1 cellular context compared by ENCODE assay signal in the genomic region with DNA sequence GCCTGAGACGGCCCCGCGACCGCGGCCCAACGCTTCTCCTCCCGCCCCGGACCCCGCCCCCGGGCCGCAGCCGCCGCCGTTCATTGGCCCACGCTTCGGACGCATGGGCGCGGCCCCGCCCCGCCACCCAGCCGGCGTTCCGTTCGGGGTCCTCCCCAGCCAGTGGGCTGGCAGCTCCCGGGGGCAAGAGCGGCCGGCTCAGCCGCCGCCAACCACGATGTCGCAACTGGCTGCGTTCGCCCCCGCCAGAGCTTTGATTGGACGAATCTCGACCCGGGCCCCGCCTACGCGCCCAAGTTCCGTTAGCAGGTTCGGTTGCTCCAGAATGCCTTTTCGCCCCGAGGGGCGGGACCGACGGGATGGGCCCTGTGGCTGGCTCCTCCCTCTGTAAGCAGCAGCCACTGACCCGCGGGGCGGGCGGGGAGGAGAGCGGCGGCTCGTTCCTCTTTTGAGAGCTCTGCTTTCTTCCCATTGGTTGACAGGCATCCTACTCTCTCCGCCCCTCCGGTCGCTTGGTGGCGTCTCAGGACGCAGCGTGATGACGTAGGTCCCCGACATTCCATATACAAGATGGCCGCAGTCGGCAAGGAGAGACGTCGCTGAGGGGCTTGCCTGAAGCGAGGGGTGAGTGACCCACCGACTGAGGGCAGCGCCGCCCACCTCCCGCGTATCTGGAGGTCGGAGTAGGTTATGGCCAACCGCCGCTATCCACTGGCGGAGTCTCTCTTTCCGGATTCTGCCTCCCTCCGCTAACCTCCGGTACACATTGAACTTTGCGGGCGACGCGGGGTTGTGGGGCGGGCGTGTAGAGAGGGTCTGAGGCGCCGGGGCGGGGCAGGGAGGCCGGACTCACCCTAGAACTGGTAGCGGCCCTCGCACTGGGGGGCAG.
TF ChIP-seq lines count a peak whose summit lies in the region.

Gene CCNK, plus strand, starts transcription at position 554 of the 889 bp plus-strand sequence. CDS start 11,269 bp downstream, outside the sequence.
Gene SETD3, minus strand, starts transcription at position 4 of the 889 bp plus-strand sequence. CDS start 15,054 bp downstream, outside the sequence.

TF ChIP-seq in HepG2, 621 proteins besides CTCF, POLR2A, EP300 and RAD21 (continued from another document and continues in another):
- TF ChIP-seq E2F1 (CRISPR knock-in tag; IDR thresholded peaks at IDR 0.05) (peak; percentile 39; the same call in 1 of the 2 replicates), ARID4A (CRISPR knock-in tag; IDR thresholded peaks at IDR 0.05; ENCODE audit: borderline replicate concordance) (peak; percentile 84), ZSCAN25 (CRISPR knock-in tag; IDR thresholded peaks at IDR 0.05) (peak; percentile 57; the same call in 1 of the 2 replicates), ZMYM4 (CRISPR knock-in tag; IDR thresholded peaks at IDR 0.05) (peak; percentile 92), RFXAP (CRISPR knock-in tag; IDR thresholded peaks at IDR 0.05; ENCODE audit: borderline replicate concordance) (peak; percentile 90), RFX3 (CRISPR knock-in tag; IDR thresholded peaks at IDR 0.05) (no peak), ZBTB7A (CRISPR knock-in tag; IDR thresholded peaks at IDR 0.05) (peak; percentile 75; the same call in 1 of the 2 replicates), MTERF4 (CRISPR knock-in tag; IDR thresholded peaks at IDR 0.05) (0 out of 2 replicates have a peak, but pooled peaks have one; percentile 6), KMT2B (CRISPR knock-in tag; IDR thresholded peaks at IDR 0.05) (peak; percentile 86), AFF4 (CRISPR knock-in tag; IDR thresholded peaks at IDR 0.05) (no peak), ZNF44 (CRISPR knock-in tag; IDR thresholded peaks at IDR 0.05) (peak; percentile 66; the same call in 1 of the 2 replicates), KAT8 (CRISPR knock-in tag; IDR thresholded peaks at IDR 0.05) (peak; percentile 97), ETV6 (CRISPR knock-in tag; conservative IDR thresholded peaks at IDR 0.05) (no peak), ZNF256 (CRISPR knock-in tag; conservative IDR thresholded peaks at IDR 0.05) (no peak), GABPA (IDR thresholded peaks at IDR 0.05; ENCODE audit: low read depth, low read length) (peak; percentile 70), GABPA (CRISPR knock-in tag; IDR thresholded peaks at IDR 0.05; ENCODE audit: low read depth) (peak; percentile 92), SAP130 (CRISPR knock-in tag; IDR thresholded peaks at IDR 0.05; ENCODE audit: low read depth) (peak; percentile 87), NFYC (CRISPR knock-in tag; IDR thresholded peaks at IDR 0.05) (peak; percentile 94), ZNF598 (CRISPR knock-in tag; IDR thresholded peaks at IDR 0.05; ENCODE audit: borderline replicate concordance) (no peak), JDP2 (CRISPR knock-in tag; IDR thresholded peaks at IDR 0.05; ENCODE audit: borderline replicate concordance) (no peak), ZBTB7B (CRISPR knock-in tag; IDR thresholded peaks at IDR 0.05) (no peak; the same call in 1 of the 2 replicates), HCFC1 (IDR thresholded peaks at IDR 0.05; ENCODE audit: low read depth, low read length) (peak; percentile 69), ZFP91 (CRISPR knock-in tag; IDR thresholded peaks at IDR 0.05; ENCODE audit: borderline replicate concordance) (peak; percentile 83; the same call in 1 of the 2 replicates), YEATS2 (CRISPR knock-in tag; IDR thresholded peaks at IDR 0.05; ENCODE audit: borderline replicate concordance) (peak; percentile 86), NFIB (CRISPR knock-in tag; IDR thresholded peaks at IDR 0.05; ENCODE audit: borderline replicate concordance) (no peak), SKIL (CRISPR knock-in tag; IDR thresholded peaks at IDR 0.05; ENCODE audit: borderline replicate concordance) (no peak), SRF (IDR thresholded peaks at IDR 0.05; ENCODE audit: low read depth, low read length) (no peak), RXRA (CRISPR knock-in tag; IDR thresholded peaks at IDR 0.05) (peak; percentile 62; the same call in 1 of the 2 replicates), ATF3 (CRISPR knock-in tag; IDR thresholded peaks at IDR 0.05) (no peak; the same call in 1 of the 2 replicates), ZNF772 (CRISPR knock-in tag; IDR thresholded peaks at IDR 0.05) (peak; percentile 51), SRSF9 (IDR thresholded peaks at IDR 0.05; ENCODE audit: borderline replicate concordance, insufficient read depth, low read depth, low read length, poor library complexity, severe bottlenecking) (no peak), TAF1 (CRISPR knock-in tag; IDR thresholded peaks at IDR 0.05) (peak; percentile 95)
- TF ChIP-seq, protein P1, sequence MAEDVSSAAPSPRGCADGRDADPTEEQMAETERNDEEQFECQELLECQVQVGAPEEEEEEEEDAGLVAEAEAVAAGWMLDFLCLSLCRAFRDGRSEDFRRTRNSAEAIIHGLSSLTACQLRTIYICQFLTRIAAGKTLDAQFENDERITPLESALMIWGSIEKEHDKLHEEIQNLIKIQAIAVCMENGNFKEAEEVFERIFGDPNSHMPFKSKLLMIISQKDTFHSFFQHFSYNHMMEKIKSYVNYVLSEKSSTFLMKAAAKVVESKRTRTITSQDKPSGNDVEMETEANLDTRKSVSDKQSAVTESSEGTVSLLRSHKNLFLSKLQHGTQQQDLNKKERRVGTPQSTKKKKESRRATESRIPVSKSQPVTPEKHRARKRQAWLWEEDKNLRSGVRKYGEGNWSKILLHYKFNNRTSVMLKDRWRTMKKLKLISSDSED (CRISPR knock-in tag; IDR thresholded peaks at IDR 0.05) = no peak
- TF ChIP-seq, protein P2, sequence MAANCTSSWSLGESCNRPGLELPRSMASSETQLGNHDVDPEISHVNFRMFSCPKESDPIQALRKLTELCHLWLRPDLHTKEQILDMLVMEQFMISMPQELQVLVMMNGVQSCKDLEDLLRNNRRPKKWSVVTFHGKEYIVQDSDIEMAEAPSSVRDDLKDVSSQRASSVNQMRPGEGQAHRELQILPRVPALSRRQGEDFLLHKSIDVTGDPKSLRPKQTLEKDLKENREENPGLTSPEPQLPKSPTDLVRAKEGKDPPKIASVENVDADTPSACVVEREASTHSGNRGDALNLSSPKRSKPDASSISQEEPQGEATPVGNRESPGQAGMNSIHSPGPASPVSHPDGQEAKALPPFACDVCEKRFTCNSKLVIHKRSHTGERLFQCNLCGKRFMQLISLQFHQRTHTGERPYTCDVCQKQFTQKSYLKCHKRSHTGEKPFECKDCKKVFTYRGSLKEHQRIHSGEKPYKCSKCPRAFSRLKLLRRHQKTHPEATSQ (CRISPR knock-in tag; IDR thresholded peaks at IDR 0.05; ENCODE audit: borderline replicate concordance) = peak; percentile 61; the same call in 1 of the 2 replicates
- TF ChIP-seq, protein P3, sequence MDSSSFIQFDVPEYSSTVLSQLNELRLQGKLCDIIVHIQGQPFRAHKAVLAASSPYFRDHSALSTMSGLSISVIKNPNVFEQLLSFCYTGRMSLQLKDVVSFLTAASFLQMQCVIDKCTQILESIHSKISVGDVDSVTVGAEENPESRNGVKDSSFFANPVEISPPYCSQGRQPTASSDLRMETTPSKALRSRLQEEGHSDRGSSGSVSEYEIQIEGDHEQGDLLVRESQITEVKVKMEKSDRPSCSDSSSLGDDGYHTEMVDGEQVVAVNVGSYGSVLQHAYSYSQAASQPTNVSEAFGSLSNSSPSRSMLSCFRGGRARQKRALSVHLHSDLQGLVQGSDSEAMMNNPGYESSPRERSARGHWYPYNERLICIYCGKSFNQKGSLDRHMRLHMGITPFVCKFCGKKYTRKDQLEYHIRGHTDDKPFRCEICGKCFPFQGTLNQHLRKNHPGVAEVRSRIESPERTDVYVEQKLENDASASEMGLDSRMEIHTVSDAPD (CRISPR knock-in tag; IDR thresholded peaks at IDR 0.05) = 0 out of 2 replicates have a peak, but pooled peaks have one; percentile 38
